Comparison of ENCODE assay signal across 33 cellular contexts in the genomic region with DNA sequence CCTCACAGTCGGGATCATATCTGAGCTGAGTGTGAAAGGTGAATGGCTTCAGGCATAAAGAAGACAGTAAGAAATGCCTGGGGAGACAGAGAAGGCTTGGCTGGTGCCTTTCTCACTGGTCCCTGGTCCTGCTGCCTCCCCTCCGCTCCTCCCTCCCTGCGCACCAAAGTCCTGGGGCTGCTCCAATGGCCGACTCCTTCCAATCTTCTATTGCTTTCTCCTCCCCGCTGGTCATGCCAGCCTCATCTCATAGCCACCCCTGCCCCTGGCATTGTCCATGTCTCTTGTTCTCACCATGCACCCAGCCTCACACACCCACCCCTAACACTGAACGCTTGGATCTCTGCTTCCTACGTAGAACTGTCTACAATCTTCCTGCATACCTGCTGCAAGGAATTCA. TPM values are rescaled to one million over a fixed set of nuclear protein-coding genes. Genes with fewer than 3 reads are reported as not detected.
"Had no signal": no experiment of that assay in that cellular context is flagged by ENCODE, and none has a peak within 500 bp of the region (broad histone marks: within the 10 kb centered on the region; RNA-seq: fewer than 3 reads in every experiment).

No MANE protein-coding gene starts in this region.

- H3K27me3 ChIP-seq: pancreas had no signal

- H2AFZ ChIP-seq: neural progenitor cell had no signal

- H3K36me3 ChIP-seq: gastrocnemius medialis, neural progenitor cell, pancreas, thoracic aorta, transverse colon had no signal

- H3K4me1 ChIP-seq: gastrocnemius medialis, neural progenitor cell, pancreas had no signal

- H3K4me2 ChIP-seq: neural progenitor cell, smooth muscle cell had no signal

- H3K9me3 ChIP-seq: gastrocnemius medialis, mucosa of descending colon, pancreas, thoracic aorta, transverse colon had no signal

- H3K36me3 Mint-ChIP-seq: mesothelial cell of epicardium, naive B cell had no signal

- H3K27ac ChIP-seq: dorsolateral prefrontal cortex, epithelial cell of prostate, gastrocnemius medialis, neural progenitor cell, pancreas, thoracic aorta, transverse colon had no signal

- ATAC-seq: esophagus mucosa; gastrocnemius medialis; left lobe of liver; mucosa of descending colon; pancreas; sciatic nerve; stimulated activated effector memory CD8-positive, alpha-beta T cell treated with anti-CD3 and anti-CD28 coated beads, Interleukin-12 subunit alpha, Interleukin-12 subunit beta, amount 100 ng/mL, for 72 hours; stimulated activated naive CD8-positive, alpha-beta T cell treated with anti-CD3 and anti-CD28 coated beads, Interleukin-15, Interleukin-2, amounts not matched to agents 100 U/mL and 50 U/mL, for 24 hours had no signal

- H3K4me3 Mint-ChIP-seq: memory B cell; mesothelial cell of epicardium; nephron; neural progenitor cell; stimulated activated effector memory CD8-positive, alpha-beta T cell treated with anti-CD3 and anti-CD28 coated beads, Interleukin-12 subunit alpha, Interleukin-12 subunit beta, amount 100 ng/mL, for 72 hours had no signal

- H3K27ac Mint-ChIP-seq: memory B cell; mesothelial cell of epicardium; naive B cell; nephron; neural progenitor cell; progenitor cell of endocrine pancreas; stimulated activated effector memory CD8-positive, alpha-beta T cell treated with anti-CD3 and anti-CD28 coated beads, Interleukin-12 subunit alpha, Interleukin-12 subunit beta, amount 100 ng/mL, for 72 hours had no signal

- H3K4me1 Mint-ChIP-seq: nephron had no signal

- DNase-seq: central memory CD4-positive, alpha-beta T cell; dorsolateral prefrontal cortex; effector CD4-positive, alpha-beta T cell; foreskin fibroblast; gastrocnemius medialis; head of caudate nucleus; kidney; mucosa of descending colon; naive B cell; occipital lobe; pancreas; stimulated activated CD4-positive, alpha-beta T cell treated with anti-CD3 and anti-CD28 coated beads, Interleukin-2, amount 100 ng/mL, for 24 hours; stimulated activated CD4-positive, alpha-beta T cell treated with anti-CD3 and anti-CD28 coated beads, Interleukin-4, amount 100 ng/mL, for 24 hours; stimulated activated naive CD8-positive, alpha-beta T cell treated with anti-CD3 and anti-CD28 coated beads, Interleukin-15, Interleukin-2, amounts not matched to agents 100 U/mL and 50 U/mL, for 24 hours; substantia nigra; transverse colon had no signal

- H3K4me3 ChIP-seq: dorsolateral prefrontal cortex, gastrocnemius medialis, lung, mucosa of descending colon, neural progenitor cell, pancreas, smooth muscle cell, thoracic aorta, transverse colon had no signal

RNA-seq across cellular contexts. Expression of gene TLE7, which starts 18.0 kb away (rescaled TPM):
- total RNA-seq: cerebellum, dorsolateral prefrontal cortex, esophagus mucosa, gastrocnemius medialis, glomerular endothelial cell, kidney, left lobe of liver, liver, lung, mesothelial cell of epicardium, mucosa of descending colon, occipital lobe, pancreas, progenitor cell of endocrine pancreas, sciatic nerve, smooth muscle cell, thoracic aorta, transverse colon, urinary bladder had no signal
- polyA plus RNA-seq: liver, lung, pancreas, smooth muscle cell, urinary bladder had no signal
